In the genomic region with DNA sequence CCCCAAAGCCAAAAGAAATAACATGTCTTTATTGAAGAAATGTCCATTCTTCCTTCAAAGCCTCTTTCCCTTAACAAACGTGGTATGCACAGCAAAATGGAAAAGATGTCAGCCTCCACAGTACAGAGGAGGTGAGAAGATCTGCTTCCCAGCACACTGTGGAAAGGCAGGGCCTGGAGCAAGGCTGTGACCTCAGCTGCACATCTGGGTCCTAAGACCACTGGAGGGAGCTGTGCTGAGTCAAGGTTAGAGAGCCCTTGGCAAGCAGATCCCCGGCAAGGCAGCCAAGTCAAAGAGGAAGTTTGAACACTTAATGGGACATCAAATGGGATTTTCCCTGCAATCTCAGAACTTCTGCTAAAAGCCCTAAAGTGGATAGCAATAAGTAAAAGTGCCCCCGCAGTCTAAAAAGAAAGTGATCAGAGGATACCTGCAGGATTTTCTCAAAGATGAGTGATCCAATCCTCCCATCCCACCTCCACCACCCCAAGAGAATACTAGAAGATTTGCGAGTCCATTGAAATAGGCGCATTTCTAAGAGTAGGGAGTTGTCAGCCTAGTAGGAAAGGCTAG, we compare ENCODE assay signal across 7 cellular contexts. TPM values are rescaled to one million over a fixed set of nuclear protein-coding genes. Genes with fewer than 3 reads are reported as not detected.
A peak's percentile ranks its signal among the peaks of the same experiment; 100 is the strongest.
DNase-seq lines count a peak whose midpoint lies in the region; ATAC-seq, FAIRE-seq and TF ChIP-seq lines count a peak whose summit lies in the region.

No MANE protein-coding gene starts in this region.

- no CpG with 5 or more reads among the region's 5 CpGs for WGBS in iPS DF 6.9 (ENCODE audit: insufficient coverage, insufficient read length)
- 50 to 57% methylated on average over 5 of the region's 5 CpGs for WGBS in upper lobe of left lung, 2 donors

- TF ChIP-seq CTCF in WI38 (IDR thresholded peaks at IDR 0.05; ENCODE audit: low read depth, low read length) (0 out of 2 replicates have a peak, but pooled peaks have one; percentile 26), upper lobe of left lung (IDR thresholded peaks at IDR 0.05) (peak in 3 of 6 experiments; percentile 29 to 33 (median 30))

- peaks cover 6% of the 10 kb centered on the region; the same call in 1 of the 2 replicates for H3K4me1 ChIP-seq in iPS DF 6.9 (ENCODE audit: control insufficient read depth, insufficient read depth, low read length)
- peaks cover 0 to 23% (median 13%) of the 10 kb centered on the region in 4 donors for H3K4me1 ChIP-seq in upper lobe of left lung

- H3K36me3 ChIP-seq in iPS DF 6.9 (ENCODE audit: control insufficient read depth, insufficient read depth, low read length) (no peaks in the 10 kb centered on the region), upper lobe of left lung (no peaks in the 10 kb centered on the region)

- H3K27ac ChIP-seq in iPS DF 6.9 (ENCODE audit: low read length) (no peak overlapping the region), upper lobe of left lung (no peak overlapping the region)

- TF ChIP-seq EP300 in upper lobe of left lung (IDR thresholded peaks at IDR 0.05): no peak

- no peak for TF ChIP-seq POLR2A in upper lobe of left lung (IDR thresholded peaks at IDR 0.05)

- in situ Hi-C loops in G401 (cut with HindIII; ENCODE audit: low sequenced_read_pairs): no loop called here

- DNase-seq in G401 (ENCODE audit: low spot score): peak; percentile 4
- peak; percentile 64 for DNase-seq in HTR-8/SVneo (ENCODE audit: insufficient read length, low spot score)
- DNase-seq in iPS DF 6.9 (ENCODE audit: low read depth, low spot score): peak; percentile 68
- peak in 1 of 2 donors; percentile 76 for DNase-seq in upper lobe of left lung
- no peak for DNase-seq in foreskin melanocyte

- H3K4me3 ChIP-seq in WI38 (ENCODE audit: low read depth, low read length) (no peak overlapping the region), iPS DF 6.9 (ENCODE audit: low read length) (no peak overlapping the region), upper lobe of left lung (no peak overlapping the region)

- ATAC-seq in upper lobe of left lung (ENCODE audit: low FRiP score in 2 of 2): peak; percentile 70 to 85
- no peak for ATAC-seq in GM19452 (IDR thresholded peaks at IDR 0.05; ENCODE audit: unreplicated experiment)

- no peak for FAIRE-seq in HTR-8/SVneo (lab: Jason Lieb, UNC)

- H3K9me3 ChIP-seq in iPS DF 6.9 (ENCODE audit: control insufficient read depth, insufficient read depth, low read length): no peaks in the 10 kb centered on the region
- no peaks in the 10 kb centered on the region for H3K9me3 ChIP-seq in upper lobe of left lung

- H3K27me3 ChIP-seq in iPS DF 6.9 (ENCODE audit: control insufficient read depth, insufficient read depth, low read length) (no peaks in the 10 kb centered on the region), upper lobe of left lung (no peaks in the 10 kb centered on the region)

RNA-seq across cellular contexts. Expression of a gene that starts 39.4 kb away (rescaled TPM):
- total RNA-seq in G401 (2014; rRNA removed; shearing (Covaris generic)): 0.71 TPM in 1 of 2 replicates, not detected in the other
- total RNA-seq in upper lobe of left lung: 10 to 100 TPM in 1 of 6 donors, 1 to 10 TPM in 4, under 1 TPM in 1; 0.97 to 12.6 (median 2.3) TPM

RNA-seq across cellular contexts. Expression of a gene that starts 42.7 kb away (rescaled TPM):
- not detected in 2 replicates for total RNA-seq in G401 (2014; rRNA removed; shearing (Covaris generic))
- total RNA-seq in upper lobe of left lung: not detected

RNA-seq across cellular contexts. Expression of a gene that starts 53.4 kb away (rescaled TPM):
- not detected in 2 replicates for total RNA-seq in G401 (2014; rRNA removed; shearing (Covaris generic))
- total RNA-seq in upper lobe of left lung: not detected
